In the genomic region with DNA sequence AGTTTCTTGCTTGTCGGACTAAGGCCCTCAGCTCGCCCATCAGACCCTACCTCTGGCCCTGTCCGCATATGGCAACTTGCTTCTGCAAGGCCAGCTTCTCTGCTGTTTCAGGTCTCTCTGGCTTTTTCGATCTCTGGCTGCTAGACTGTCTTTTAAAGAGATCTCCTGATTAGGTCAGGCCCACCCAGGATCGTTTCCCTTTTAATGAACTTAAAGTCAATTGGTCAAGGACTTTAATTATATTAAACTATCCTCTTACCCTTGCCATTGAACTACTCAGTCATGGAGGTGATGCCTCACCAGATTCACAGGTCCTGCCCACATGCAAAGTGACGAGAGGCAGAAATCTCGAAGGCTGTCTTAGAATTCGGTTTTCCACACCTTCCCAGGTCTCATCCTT, we compare ENCODE assay signal across 3 cellular contexts.
TF ChIP-seq lines count a peak whose summit lies in the region.

No MANE protein-coding gene starts in this region.

TF ChIP-seq in A549, 52 proteins besides CTCF, POLR2A, EP300 and RAD21:
- TF ChIP-seq, protein P1, sequence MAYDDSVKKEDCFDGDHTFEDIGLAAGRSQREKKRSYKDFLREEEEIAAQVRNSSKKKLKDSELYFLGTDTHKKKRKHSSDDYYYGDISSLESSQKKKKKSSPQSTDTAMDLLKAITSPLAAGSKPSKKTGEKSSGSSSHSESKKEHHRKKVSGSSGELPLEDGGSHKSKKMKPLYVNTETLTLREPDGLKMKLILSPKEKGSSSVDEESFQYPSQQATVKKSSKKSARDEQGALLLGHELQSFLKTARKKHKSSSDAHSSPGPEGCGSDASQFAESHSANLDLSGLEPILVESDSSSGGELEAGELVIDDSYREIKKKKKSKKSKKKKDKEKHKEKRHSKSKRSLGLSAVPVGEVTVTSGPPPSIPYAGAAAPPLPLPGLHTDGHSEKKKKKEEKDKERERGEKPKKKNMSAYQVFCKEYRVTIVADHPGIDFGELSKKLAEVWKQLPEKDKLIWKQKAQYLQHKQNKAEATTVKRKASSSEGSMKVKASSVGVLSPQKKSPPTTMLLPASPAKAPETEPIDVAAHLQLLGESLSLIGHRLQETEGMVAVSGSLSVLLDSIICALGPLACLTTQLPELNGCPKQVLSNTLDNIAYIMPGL (CRISPR knock-in tag; IDR thresholded peaks at IDR 0.05; ENCODE audit: borderline replicate concordance) = no peak

TF ChIP-seq in HEK293, 187 proteins besides CTCF, POLR2A, EP300 and RAD21:
- TF ChIP-seq ZNF10 (tag by site-specific recombination; IDR thresholded peaks at IDR 0.05) = peak; percentile 95
- TF ChIP-seq, protein P2, sequence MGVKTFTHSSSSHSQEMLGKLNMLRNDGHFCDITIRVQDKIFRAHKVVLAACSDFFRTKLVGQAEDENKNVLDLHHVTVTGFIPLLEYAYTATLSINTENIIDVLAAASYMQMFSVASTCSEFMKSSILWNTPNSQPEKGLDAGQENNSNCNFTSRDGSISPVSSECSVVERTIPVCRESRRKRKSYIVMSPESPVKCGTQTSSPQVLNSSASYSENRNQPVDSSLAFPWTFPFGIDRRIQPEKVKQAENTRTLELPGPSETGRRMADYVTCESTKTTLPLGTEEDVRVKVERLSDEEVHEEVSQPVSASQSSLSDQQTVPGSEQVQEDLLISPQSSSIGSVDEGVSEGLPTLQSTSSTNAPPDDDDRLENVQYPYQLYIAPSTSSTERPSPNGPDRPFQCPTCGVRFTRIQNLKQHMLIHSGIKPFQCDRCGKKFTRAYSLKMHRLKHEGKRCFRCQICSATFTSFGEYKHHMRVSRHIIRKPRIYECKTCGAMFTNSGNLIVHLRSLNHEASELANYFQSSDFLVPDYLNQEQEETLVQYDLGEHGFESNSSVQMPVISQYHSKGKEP (tag by site-specific recombination; IDR thresholded peaks at IDR 0.05) = no peak

TF ChIP-seq in K562, 482 proteins besides CTCF, POLR2A, EP300 and RAD21:
- peak; percentile 82 for TF ChIP-seq ZNF134 (CRISPR knock-in tag; conservative IDR thresholded peaks at IDR 0.05)
- TF ChIP-seq SAP30 (IDR thresholded peaks at IDR 0.05; ENCODE audit: borderline replicate concordance, insufficient read depth, low read depth, low read length, poor library complexity, severe bottlenecking) = no peak
- TF ChIP-seq, protein P3, sequence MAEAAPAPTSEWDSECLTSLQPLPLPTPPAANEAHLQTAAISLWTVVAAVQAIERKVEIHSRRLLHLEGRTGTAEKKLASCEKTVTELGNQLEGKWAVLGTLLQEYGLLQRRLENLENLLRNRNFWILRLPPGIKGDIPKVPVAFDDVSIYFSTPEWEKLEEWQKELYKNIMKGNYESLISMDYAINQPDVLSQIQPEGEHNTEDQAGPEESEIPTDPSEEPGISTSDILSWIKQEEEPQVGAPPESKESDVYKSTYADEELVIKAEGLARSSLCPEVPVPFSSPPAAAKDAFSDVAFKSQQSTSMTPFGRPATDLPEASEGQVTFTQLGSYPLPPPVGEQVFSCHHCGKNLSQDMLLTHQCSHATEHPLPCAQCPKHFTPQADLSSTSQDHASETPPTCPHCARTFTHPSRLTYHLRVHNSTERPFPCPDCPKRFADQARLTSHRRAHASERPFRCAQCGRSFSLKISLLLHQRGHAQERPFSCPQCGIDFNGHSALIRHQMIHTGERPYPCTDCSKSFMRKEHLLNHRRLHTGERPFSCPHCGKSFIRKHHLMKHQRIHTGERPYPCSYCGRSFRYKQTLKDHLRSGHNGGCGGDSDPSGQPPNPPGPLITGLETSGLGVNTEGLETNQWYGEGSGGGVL (CRISPR knock-in tag; IDR thresholded peaks at IDR 0.05) = no peak
